ENCODE assay signal across 19 cellular contexts in genomic region chr16:85112364-85112763, GRCh38. TPM values are rescaled to one million over a fixed set of nuclear protein-coding genes. Genes with fewer than 3 reads are reported as not detected.
DNase-seq lines count a peak whose midpoint lies in the region; ATAC-seq and TF ChIP-seq lines count a peak whose summit lies in the region.
"Had no signal": no experiment of that assay in that cellular context is flagged by ENCODE, and none has a peak within 500 bp of the region (broad histone marks: within the 10 kb centered on the region; RNA-seq: fewer than 3 reads in every experiment).

Gene CIBAR2 (minus strand): TSS chr16:85112472. CDS start chr16:85112352, 120 bp downstream.

- POLR2A ChIA-PET in SK-N-SH (lab: Yijun Ruan, JAX) = interaction anchor here (1.3 kb wide), 1 partner anchor 123 kb away, joined by 3 read pairs; no protein-coding TSS in a partner anchor

- no peak within 1 kb of the TSS for H3K27ac ChIP-seq in SK-N-SH (ENCODE audit: low read depth in 2 of 2, low read length in 1 of 2)
- no peak within 1 kb of the TSS for H3K27ac ChIP-seq in lower lobe of right lung
- no peak within 1 kb of the TSS for H3K27ac ChIP-seq in uterus
- H3K27ac ChIP-seq: esophagus squamous epithelium, SK-N-MC, VCaP had no signal

- H3K4me1 ChIP-seq in SK-N-SH (ENCODE audit: control insufficient read depth in 1 of 2, insufficient read depth in 2 of 2, low read depth in 1 of 2, low read length in 1 of 2) (peaks cover 0 to 11% of the 10 kb centered on the region in 2 experiments; a peak in 2 of 4 replicates), lower lobe of right lung (peaks cover 11% of the 10 kb centered on the region), uterus (no peaks in the 10 kb centered on the region)

- CTCF ChIA-PET in SK-N-SH (lab: Yijun Ruan, JAX) = interaction anchor here (0.7 to 1.8 kb wide), 10 partner anchors 9 to 174 kb away, joined by 3 to 7 read pairs (median 4); no protein-coding TSS in a partner anchor

- no peaks in the 10 kb centered on the region for H4K20me1 ChIP-seq in SK-N-SH (ENCODE audit: insufficient read depth)

- H3K9me2 ChIP-seq in SK-N-SH = no peaks in the 10 kb centered on the region

- intact Hi-C loops in lower lobe of right lung (cut with DNase I) = no loop called here
- intact Hi-C loops in uterus (cut with DNase I; ENCODE audit: low total_unique reads) = loop anchor here (10.0 kb wide), 1 partner anchor 142 kb away; no protein-coding TSS in a partner anchor
- intact Hi-C loops in posterior vena cava (cut with DNase I) = loop anchor here in 1 of 2 donors (5.0 to 10.0 kb wide), 2 partner anchors 140 to 502 kb away; partner anchors contain the start of gene GSE1

- no peak for ATAC-seq in lower lobe of right lung
- no peak for ATAC-seq in GM19397 (IDR thresholded peaks at IDR 0.05; ENCODE audit: unreplicated experiment)

- peak; percentile 84 for DNase-seq in COR-L47 (lab: John Stamatoyannopoulos, UW)
- peak; percentile 91 for DNase-seq in H7
- DNase-seq in SK-N-SH = peak; percentile 92
- DNase-seq in lower lobe of right lung = no peak
- no peak for DNase-seq in uterus
- no peak for DNase-seq in posterior vena cava (ENCODE audit: low spot score)
- DNase-seq: activated CD8-positive, alpha-beta memory T cell treated with anti-CD3 and anti-CD28 coated beads, Interleukin-2, amount 50 U/mL, for 48 hours; CD4-positive, alpha-beta memory T cell; esophagus squamous epithelium; hippocampal formation; NCI-H1048; NK-92 treated with Interleukin-12 subunit alpha and Interleukin-12 subunit beta, amount 100 ng/mL, for 24 hours; small intestine had no signal

- WGBS in SK-N-SH (ENCODE audit: low lambda C conversion rate) = 88% methylated on average over 3 of the region's 15 CpGs

- H3K79me2 ChIP-seq in SK-N-SH (ENCODE audit: insufficient read depth) = no peaks in the 10 kb centered on the region

- H3K27me3 ChIP-seq in H7 (ENCODE audit: control insufficient read depth, insufficient read depth, low read length) (no peaks in the 10 kb centered on the region), SK-N-SH (ENCODE audit: insufficient read depth) (no peaks in the 10 kb centered on the region), lower lobe of right lung (ENCODE audit: low read depth) (no peaks in the 10 kb centered on the region), uterus (no peaks in the 10 kb centered on the region)

- H3F3A ChIP-seq in SK-N-SH (replicated peaks; ENCODE audit: insufficient read depth) = no peaks in the 10 kb centered on the region

- H3K4me3 ChIP-seq in H7 (ENCODE audit: insufficient read depth, low read depth, low read length) (no peak within 1 kb of the TSS), SK-N-SH (ENCODE audit: low read depth in 2 of 2, low read length in 1 of 2) (no peak within 1 kb of the TSS), lower lobe of right lung (no peak within 1 kb of the TSS), uterus (no peak within 1 kb of the TSS)
- H3K4me3 ChIP-seq: esophagus squamous epithelium, SK-N-MC had no signal

- no peak within 1 kb of the TSS for H2AFZ ChIP-seq in SK-N-SH (ENCODE audit: low read depth)

- TF ChIP-seq RAD21 in SK-N-SH (IDR thresholded peaks at IDR 0.05; ENCODE audit: low read length) = no peak

- no peak within 1 kb of the TSS for H3K4me2 ChIP-seq in SK-N-SH

- no peak within 1 kb of the TSS for H3K9ac ChIP-seq in SK-N-SH

- H3K9me3 ChIP-seq in SK-N-SH = no peaks in the 10 kb centered on the region
- H3K9me3 ChIP-seq in lower lobe of right lung = no peaks in the 10 kb centered on the region
- no peaks in the 10 kb centered on the region for H3K9me3 ChIP-seq in uterus
- H3K9me3 ChIP-seq: esophagus squamous epithelium had no signal

- no peak for TF ChIP-seq CTCF in SK-N-SH (IDR thresholded peaks at IDR 0.05)
- no peak for TF ChIP-seq CTCF in lower lobe of right lung (IDR thresholded peaks at IDR 0.05)
- TF ChIP-seq CTCF in uterus (IDR thresholded peaks at IDR 0.05) = no peak

- TF ChIP-seq POLR2A in uterus (IDR thresholded peaks at IDR 0.05) = no peak

- TF ChIP-seq EP300 in SK-N-SH (IDR thresholded peaks at IDR 0.05; ENCODE audit: borderline replicate concordance in 1 of 2, low read depth in 1 of 2, low read length in 1 of 2) = no peak

- H3K36me3 ChIP-seq in H7 (replicated peaks; ENCODE audit: control insufficient read depth, insufficient read depth, low read length) (no peaks in the 10 kb centered on the region), SK-N-SH (replicated peaks in 1 of 2; ENCODE audit: control insufficient read depth in 1 of 2, insufficient read depth in 2 of 2, low read length in 1 of 2) (no peaks in the 10 kb centered on the region), lower lobe of right lung (no peaks in the 10 kb centered on the region), uterus (no peaks in the 10 kb centered on the region)
- H3K36me3 ChIP-seq: esophagus squamous epithelium had no signal

TF ChIP-seq in SK-N-SH, 30 proteins besides CTCF, POLR2A, EP300 and RAD21:
- TF ChIP-seq USF1 (IDR thresholded peaks at IDR 0.05; ENCODE audit: borderline replicate concordance, low read depth) = no peak
- TF ChIP-seq NFIC (IDR thresholded peaks at IDR 0.05; ENCODE audit: borderline replicate concordance) = no peak
- TF ChIP-seq RCOR1 (IDR thresholded peaks at IDR 0.05; ENCODE audit: low read length) = no peak
- no peak for TF ChIP-seq MXI1 (IDR thresholded peaks at IDR 0.05; ENCODE audit: low read depth, low read length)
- no peak for TF ChIP-seq FOXM1 (IDR thresholded peaks at IDR 0.05; ENCODE audit: low read depth)
- no peak for TF ChIP-seq TCF12 (IDR thresholded peaks at IDR 0.05)
- TF ChIP-seq MAX (IDR thresholded peaks at IDR 0.05; ENCODE audit: low read depth) = no peak
- no peak for TF ChIP-seq TEAD4 (IDR thresholded peaks at IDR 0.05; ENCODE audit: borderline replicate concordance, insufficient read depth)
- no peak for TF ChIP-seq FOXJ3 (CRISPR knock-in tag; IDR thresholded peaks at IDR 0.05)
- no peak for TF ChIP-seq JUND (IDR thresholded peaks at IDR 0.05)
- TF ChIP-seq RFX5 (IDR thresholded peaks at IDR 0.05; ENCODE audit: low read length) = no peak
- TF ChIP-seq EZH2phosphoT487 (IDR thresholded peaks at IDR 0.05; ENCODE audit: borderline replicate concordance, low read depth) = no peak
- TF ChIP-seq TAF1 (IDR thresholded peaks at IDR 0.05; ENCODE audit: borderline replicate concordance, low read depth, low read length) = no peak
- TF ChIP-seq IRF3 (IDR thresholded peaks at IDR 0.05; ENCODE audit: low read depth, low read length) = no peak
- TF ChIP-seq GATA2 (CRISPR knock-in tag; IDR thresholded peaks at IDR 0.05) = no peak
- no peak for TF ChIP-seq YY1 (IDR thresholded peaks at IDR 0.05; ENCODE audit: low read depth)
- no peak for TF ChIP-seq FOSL2 (IDR thresholded peaks at IDR 0.05; ENCODE audit: borderline replicate concordance, low read depth)
- TF ChIP-seq USF2 (IDR thresholded peaks at IDR 0.05; ENCODE audit: borderline replicate concordance, low read depth, low read length) = no peak

RNA-seq across cellular contexts. Expression of gene CIBAR2, which starts in this region (rescaled TPM):
- not detected in 2 replicates for total RNA-seq in H7 (2014; rRNA removed; shearing (Covaris generic))
- 0.15 and 0.24 TPM in 2 replicates for polyA plus RNA-seq in SK-N-SH (2012; rRNA removed)
- polyA plus RNA-seq in SK-N-SH (2012; cell fraction: cytosol; rRNA removed) = 0.17 and 0.23 TPM in 2 replicates
- 0.39 and 0.51 TPM in 2 replicates for polyA plus RNA-seq in SK-N-SH (2012; cell fraction: nucleus; rRNA removed)
- 12.8 TPM for total RNA-seq in lower lobe of right lung
- total RNA-seq in uterus = 1 to 10 TPM in 1 of 4 donors, not detected in 3; 2.4 TPM
- not detected for total RNA-seq in posterior vena cava
- total RNA-seq: CD4-positive, alpha-beta memory T cell; esophagus squamous epithelium; lower leg skin; subcutaneous adipose tissue had no signal
- polyA plus RNA-seq: adipose tissue; CD4-positive, alpha-beta memory T cell had no signal

Comparison
In these comparisons a context has a peak if more than half of its experiments do, and no peak if none do; other contexts are left out.
1. Peak in DNase-seq in H7; RNA of the gene not detected or under 1 TPM.
2. Peak in DNase-seq in SK-N-SH; RNA of the gene not detected or under 1 TPM.